9 cellular contexts compared by ENCODE assay signal in genomic region chr15:33309602-33310276, GRCh38. TPM values are rescaled to one million over a fixed set of nuclear protein-coding genes. Genes with fewer than 3 reads are reported as not detected.
DNase-seq lines count a peak whose midpoint lies in the region.
"Had no signal": no experiment of that assay in that cellular context is flagged by ENCODE, and none has a peak within 500 bp of the region (broad histone marks: within the 10 kb centered on the region; RNA-seq: fewer than 3 reads in every experiment).

No MANE protein-coding gene starts in this region.

- DNase-seq in DMS53 (lab: John Stamatoyannopoulos, UW) (peak; percentile 3), DMS53 treated with DMSO at 0.1 percent for 48 hours (lab: John Stamatoyannopoulos, UW; ENCODE audit: unreplicated experiment) (no peak), NOMO-1 treated with DMSO at 0.1 percent for 48 hours (lab: John Stamatoyannopoulos, UW; ENCODE audit: unreplicated experiment) (peak; percentile 33), germinal center (ENCODE audit: low spot score) (peak; percentile 12), SK-N-DZ (ENCODE audit: low spot score) (no peak), NCI-H2196 treated with DMSO at 0.1 percent for 48 hours (lab: John Stamatoyannopoulos, UW; ENCODE audit: unreplicated experiment) (no peak)
- no peak for DNase-seq in activated naive CD4-positive, alpha-beta T cell treated with anti-CD3 and anti-CD28 coated beads, Interleukin-2, amount 50 U/mL, for 16 hours
- DNase-seq: activated naive CD8-positive, alpha-beta T cell treated with anti-CD3 and anti-CD28 coated beads, Interleukin-2, amount 10 ng/mL, durations not matched to agents 7 days and 5 days had no signal

- no peaks in the 10 kb centered on the region for H3K9me3 ChIP-seq in skeletal muscle tissue (ENCODE audit: control insufficient read depth in 3 of 3, low read length in 3 of 3)

- peaks cover 0 to 28% (median 8%) of the 10 kb centered on the region in 3 donors for H3K27me3 ChIP-seq in skeletal muscle tissue (ENCODE audit: control insufficient read depth in 3 of 3, insufficient read depth in 3 of 3, low read length in 3 of 3)

- H3K9ac ChIP-seq in skeletal muscle tissue (ENCODE audit: low read depth in 1 of 3, low read length in 3 of 3) = peak overlapping the region in 1 of 3 donors; percentile 83

- H3K27ac ChIP-seq in skeletal muscle tissue (ENCODE audit: low read depth, low read length) = no peak overlapping the region

- peak overlapping the region; percentile 26 to 78 (median 71) for H3K4me3 ChIP-seq in skeletal muscle tissue (ENCODE audit: low read length in 3 of 3)

- H3K36me3 ChIP-seq in skeletal muscle tissue (ENCODE audit: control insufficient read depth in 3 of 3, insufficient read depth in 3 of 3, low read length in 3 of 3) = no peaks in the 10 kb centered on the region

- peaks cover 0 to 15% (median 5%) of the 10 kb centered on the region in 3 donors for H3K4me1 ChIP-seq in skeletal muscle tissue (ENCODE audit: control insufficient read depth in 3 of 3, insufficient read depth in 3 of 3, low read length in 3 of 3)

RNA-seq across cellular contexts. Expression of gene RYR3, which starts 1.0 kb away (rescaled TPM):
- total RNA-seq in skeletal muscle tissue = 50.6 TPM
- 0.05 TPM in 1 of 2 replicates, not detected in the other for polyA plus RNA-seq in SK-N-DZ (2014; cell fraction: cytosol; rRNA removed)
- 0.09 TPM in 1 of 2 replicates, not detected in the other for polyA plus RNA-seq in SK-N-DZ (2014; cell fraction: nucleus; rRNA removed)
- total RNA-seq: activated naive CD8-positive, alpha-beta T cell treated with anti-CD3 and anti-CD28 coated beads, Interleukin-2, amount 10 ng/mL, durations not matched to agents 7 days and 5 days had no signal

Comparison
In these comparisons a context has a peak if more than half of its experiments do, and no peak if none do; other contexts are left out.
1. DNase-seq: peak in DMS53 (single experiment), NOMO-1 treated with DMSO at 0.1 percent for 48 hours (single experiment) and germinal center (single experiment); none in DMS53 treated with DMSO at 0.1 percent for 48 hours (single experiment), activated naive CD4-positive, alpha-beta T cell treated with anti-CD3 and anti-CD28 coated beads, Interleukin-2, amount 50 U/mL, for 16 hours (single experiment), SK-N-DZ (single experiment) and NCI-H2196 treated with DMSO at 0.1 percent for 48 hours (single experiment).